ENCODE assay signal across 8 cellular contexts in genomic region chr1:27153927-27154358, GRCh38. TPM values are rescaled to one million over a fixed set of nuclear protein-coding genes. Genes with fewer than 3 reads are reported as not detected.
DNase-seq lines count a peak whose midpoint lies in the region; ATAC-seq and TF ChIP-seq lines count a peak whose summit lies in the region.

No MANE protein-coding gene starts in this region.

- no peak overlapping the region for H2AFZ ChIP-seq in MM.1S (ENCODE audit: low read length)

- no peaks in the 10 kb centered on the region for H3K9me3 ChIP-seq in BLaER1 treated with 17β-estradiol and CSF1 and Interleukin-3, amounts not matched to agents 10 nM and 100 nM (replicated peaks in 1 of 11)
- H3K9me3 ChIP-seq in MM.1S (replicated peaks; ENCODE audit: insufficient read depth, low read length), result no peaks in the 10 kb centered on the region
- H3K9me3 ChIP-seq in effector memory CD4-positive, alpha-beta T cell (ENCODE audit: control insufficient read depth, low read length), result no peaks in the 10 kb centered on the region

- H3K4me3 Mint-ChIP-seq in neural crest cell, result peak overlapping the region; percentile 89

- no peak overlapping the region for H3K27ac Mint-ChIP-seq in neural crest cell (ENCODE audit: unreplicated experiment)

- TF ChIP-seq CTCF in MM.1S (IDR thresholded peaks at IDR 0.05; ENCODE audit: low read length) (no peak), neural crest cell (conservative IDR thresholded peaks at IDR 0.05) (no peak)

- H3K9ac ChIP-seq in BLaER1 treated with 17β-estradiol and CSF1 and Interleukin-3, amounts not matched to agents 10 nM and 100 nM, result peak overlapping the region; percentile 88 to 98 (median 96)
- no peak overlapping the region for H3K9ac ChIP-seq in MM.1S (ENCODE audit: low read length)

- H3F3A ChIP-seq in MM.1S (ENCODE audit: insufficient read depth, low read length), result no peaks in the 10 kb centered on the region

- H3K4me1 Mint-ChIP-seq in neural crest cell, result peaks cover 48% of the 10 kb centered on the region

- H3K36me3 ChIP-seq in BLaER1 treated with 17β-estradiol and CSF1 and Interleukin-3, amounts not matched to agents 10 nM and 100 nM, result peaks cover 0 to 32% (median 4%) of the 10 kb centered on the region in 11 experiments; a peak in 12 of 22 replicates
- H3K36me3 ChIP-seq in MM.1S (replicated peaks; ENCODE audit: insufficient read depth, low read length), result no peaks in the 10 kb centered on the region
- no peaks in the 10 kb centered on the region for H3K36me3 ChIP-seq in effector memory CD4-positive, alpha-beta T cell (ENCODE audit: control insufficient read depth, insufficient read depth, low read length)

- no peaks in the 10 kb centered on the region for H3K27me3 Mint-ChIP-seq in neural crest cell (ENCODE audit: low read depth)

- H3K9me3 Mint-ChIP-seq in neural crest cell, result no peaks in the 10 kb centered on the region

- peaks cover 57 to 64% (median 62%) of the 10 kb centered on the region in 10 experiments for H3K4me1 ChIP-seq in BLaER1 treated with 17β-estradiol and CSF1 and Interleukin-3, amounts not matched to agents 10 nM and 100 nM
- no peaks in the 10 kb centered on the region for H3K4me1 ChIP-seq in MM.1S (ENCODE audit: low read length)
- H3K4me1 ChIP-seq in effector memory CD4-positive, alpha-beta T cell (ENCODE audit: control insufficient read depth, insufficient read depth, low read length, poor library complexity, severe bottlenecking), result peaks cover 34% of the 10 kb centered on the region

- DNase-seq in MM.1S (no peak), neural crest cell (ENCODE audit: low read depth, low spot score) (no peak), CD1c-positive myeloid dendritic cell (ENCODE audit: extremely low spot score) (no peak), DMS114 treated with DMSO at 0.1 percent for 48 hours (lab: John Stamatoyannopoulos, UW; ENCODE audit: unreplicated experiment) (no peak), left lobe of liver (ENCODE audit: low spot score) (no peak), HuH-7 (ENCODE audit: low spot score) (no peak)
- DNase-seq in effector memory CD4-positive, alpha-beta T cell, result no peak

- peaks cover 0 to 58% (median 54%) of the 10 kb centered on the region in 11 experiments; a peak in 21 of 22 replicates for H4K20me1 ChIP-seq in BLaER1 treated with 17β-estradiol and CSF1 and Interleukin-3, amounts not matched to agents 10 nM and 100 nM
- no peaks in the 10 kb centered on the region for H4K20me1 ChIP-seq in MM.1S (ENCODE audit: insufficient read depth, low read length)

- ATAC-seq in left lobe of liver, result no peak

- H3K4me2 ChIP-seq in BLaER1 treated with 17β-estradiol and CSF1 and Interleukin-3, amounts not matched to agents 10 nM and 100 nM, result peak overlapping the region; percentile 93 to 100 (median 99)
- H3K4me2 ChIP-seq in MM.1S (ENCODE audit: low read depth, low read length), result peak overlapping the region; percentile 84; the same call in 1 of the 2 replicates

- H3K4me3 ChIP-seq in BLaER1 treated with 17β-estradiol and CSF1 and Interleukin-3, amounts not matched to agents 10 nM and 100 nM, result peak overlapping the region; percentile 76 to 94 (median 83)
- no peak overlapping the region; the same call in 1 of the 2 replicates for H3K4me3 ChIP-seq in MM.1S (ENCODE audit: low read length)
- peak overlapping the region; percentile 56 for H3K4me3 ChIP-seq in effector memory CD4-positive, alpha-beta T cell (ENCODE audit: insufficient read depth, low read depth, low read length, poor library complexity, severe bottlenecking)

- H3K27me3 ChIP-seq in BLaER1 treated with 17β-estradiol and CSF1 and Interleukin-3, amounts not matched to agents 10 nM and 100 nM, result no peaks in the 10 kb centered on the region
- H3K27me3 ChIP-seq in MM.1S (replicated peaks; ENCODE audit: insufficient read depth, low read length), result no peaks in the 10 kb centered on the region
- H3K27me3 ChIP-seq in effector memory CD4-positive, alpha-beta T cell (replicated peaks; ENCODE audit: control insufficient read depth, insufficient read depth, low read length, poor library complexity, severe bottlenecking), result no peaks in the 10 kb centered on the region

- no peaks in the 10 kb centered on the region for H3K9me2 ChIP-seq in MM.1S (replicated peaks; ENCODE audit: insufficient read depth, low read length)

- H3K36me3 Mint-ChIP-seq in neural crest cell (ENCODE audit: low read depth), result no peaks in the 10 kb centered on the region

- peak overlapping the region; percentile 84 to 95 (median 91); a peak in 21 of 22 replicates for H3K27ac ChIP-seq in BLaER1 treated with 17β-estradiol and CSF1 and Interleukin-3, amounts not matched to agents 10 nM and 100 nM
- H3K27ac ChIP-seq in MM.1S (ENCODE audit: low read length), result no peak overlapping the region
- no peak overlapping the region for H3K27ac ChIP-seq in effector memory CD4-positive, alpha-beta T cell (ENCODE audit: insufficient read depth, low read length, poor library complexity, severe bottlenecking)

- 0 out of 2 replicates have a peak, but pooled peaks cover 10% of the 10 kb centered on the region for H3K79me2 ChIP-seq in MM.1S (ENCODE audit: low read length)

RNA-seq across cellular contexts. Expression of gene SLC9A1, which starts 1.0 kb away (rescaled TPM):
- total RNA-seq in neural crest cell (24.2 and 27.1 TPM in 2 replicates), left lobe of liver (2.7 TPM)

Comparison
In these comparisons a context has a peak if more than half of its experiments do, and no peak if none do; other contexts are left out.
1. H3K27ac ChIP-seq: peak in BLaER1 treated with 17β-estradiol and CSF1 and Interleukin-3, amounts not matched to agents 10 nM and 100 nM (11 of 11); none in MM.1S (single experiment) and effector memory CD4-positive, alpha-beta T cell (single experiment).